11 cellular contexts compared by ENCODE assay signal in the genomic region with DNA sequence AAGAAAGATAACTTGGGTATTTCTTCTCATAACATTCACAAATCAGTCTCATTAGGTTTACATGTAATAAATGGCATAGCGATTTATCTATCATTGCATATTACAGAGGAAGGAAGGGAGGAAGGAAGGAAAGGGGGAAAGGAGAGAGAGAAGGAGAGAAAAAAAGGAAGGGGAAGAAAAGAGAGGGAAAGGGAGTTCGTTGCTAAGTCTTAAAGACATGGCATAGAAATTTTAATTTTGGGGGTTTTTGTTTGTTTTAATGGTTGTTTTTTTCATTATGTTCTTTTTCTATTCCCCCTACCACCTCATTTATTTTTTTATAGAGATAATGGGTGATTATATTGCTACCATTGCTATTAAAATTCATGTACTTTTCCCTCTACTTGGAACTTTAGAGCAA.
"Had no signal": no experiment of that assay in that cellular context is flagged by ENCODE, and none has a peak within 500 bp of the region (broad histone marks: within the 10 kb centered on the region; RNA-seq: fewer than 3 reads in every experiment).

No MANE protein-coding gene starts in this region.

- ATAC-seq: GM23338, HCT116 had no signal

- H3K36me3 ChIP-seq: HAP-1 had no signal

- H3K4me1 Mint-ChIP-seq: GM23338 had no signal

- H2AFZ ChIP-seq: GM23248, GM23338 had no signal

- H3K9me3 Mint-ChIP-seq: GM23338, HFFc6 had no signal

- H3K9me3 ChIP-seq: HAP-1 had no signal

- H3K4me1 ChIP-seq: HAP-1 had no signal

- H3K4me3 Mint-ChIP-seq: GM23338, H9, HFFc6 had no signal

- H3K4me2 ChIP-seq: GM23338 had no signal

- DNase-seq: GM23248, GOT3, H7, H9, HCEC 1CT, HFFc6 had no signal

- FAIRE-seq: H1, H54 had no signal

- H3K9ac ChIP-seq: GM23248 had no signal

- H3K27ac ChIP-seq: GM23248 had no signal

- H3K4me3 ChIP-seq: GM23248, GM23338, HAP-1 had no signal

- H3K27ac Mint-ChIP-seq: GM23338, H9, HFFc6 had no signal
